15 cellular contexts compared by ENCODE assay signal in the genomic region with DNA sequence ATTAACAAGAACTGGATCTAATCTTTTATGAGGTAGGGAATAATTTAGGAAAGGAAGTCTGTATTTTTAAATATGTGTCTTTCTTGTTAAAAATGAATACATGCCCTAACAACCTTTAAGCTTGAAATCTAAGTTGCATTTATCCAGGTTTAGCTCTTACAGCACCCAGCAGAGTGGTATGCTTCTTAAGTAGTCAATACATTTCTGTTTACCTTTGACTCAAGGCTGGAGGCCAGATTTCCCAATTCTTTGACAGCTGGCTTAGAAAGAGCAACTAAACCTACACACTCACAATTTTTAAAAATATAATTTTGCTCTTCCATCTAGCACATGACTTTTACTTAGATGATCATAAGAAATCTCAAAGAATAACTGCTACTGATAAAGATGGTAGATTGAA.
DNase-seq lines count a peak whose midpoint lies in the region; ATAC-seq and TF ChIP-seq lines count a peak whose summit lies in the region.
"Had no signal": no experiment of that assay in that cellular context is flagged by ENCODE, and none has a peak within 500 bp of the region (broad histone marks: within the 10 kb centered on the region; RNA-seq: fewer than 3 reads in every experiment).

No MANE protein-coding gene starts in this region.

- H3K4me3 ChIP-seq in IMR-90 (ENCODE audit: insufficient read depth, low read depth, low read length) = no peak overlapping the region
- H3K4me3 ChIP-seq in choroid plexus epithelial cell (ENCODE audit: low read depth, low read length) = no peak overlapping the region
- H3K4me3 ChIP-seq in foreskin fibroblast (ENCODE audit: low read depth in 1 of 2, low read length in 2 of 2) = no peak overlapping the region
- H3K4me3 ChIP-seq in neural progenitor cell = no peak overlapping the region
- no peak overlapping the region for H3K4me3 ChIP-seq in uterus
- H3K4me3 ChIP-seq: HAP-1 had no signal

- peaks cover 19% of the 10 kb centered on the region for H3K4me1 Mint-ChIP-seq in neural progenitor cell
- H3K4me1 Mint-ChIP-seq: CD4-positive, alpha-beta memory T cell had no signal

- no peak for ATAC-seq in IMR-90 (ENCODE audit: low read depth)
- no peak for ATAC-seq in Right ventricle myocardium superior (ENCODE audit: poor library complexity)

- H3K79me1 ChIP-seq in IMR-90 (ENCODE audit: low read depth in 1 of 2, low read length in 2 of 2) = no peaks in the 10 kb centered on the region

- H2BK20ac ChIP-seq in IMR-90 (ENCODE audit: low read depth, low read length) = no peak overlapping the region

- H3K9ac ChIP-seq in IMR-90 (ENCODE audit: low read depth, low read length) (no peak overlapping the region), neural progenitor cell (no peak overlapping the region)

- H4K20me1 ChIP-seq in IMR-90 (ENCODE audit: insufficient read depth, low read length) (no peaks in the 10 kb centered on the region), neural progenitor cell (ENCODE audit: low read depth) (no peaks in the 10 kb centered on the region)

- H3K36me3 Mint-ChIP-seq in neural progenitor cell = peaks cover 5% of the 10 kb centered on the region

- H2BK120ac ChIP-seq in IMR-90 (ENCODE audit: low read depth, low read length) = no peak overlapping the region

- no peak overlapping the region for H3K14ac ChIP-seq in IMR-90 (replicated peaks; ENCODE audit: low read depth, low read length)

- no peak overlapping the region for H4K8ac ChIP-seq in IMR-90 (ENCODE audit: low read depth in 2 of 2, low read length in 2 of 2)

- no peaks in the 10 kb centered on the region for H3K9me1 ChIP-seq in IMR-90 (ENCODE audit: insufficient read depth, low read length)

- TF ChIP-seq CTCF in IMR-90 (conservative IDR thresholded peaks at IDR 0.05; ENCODE audit: low read depth, low read length) (no peak), choroid plexus epithelial cell (conservative IDR thresholded peaks at IDR 0.05; ENCODE audit: low read depth, low read length) (no peak), foreskin fibroblast (IDR thresholded peaks at IDR 0.05; ENCODE audit: low read depth, low read length) (no peak), neural progenitor cell (IDR thresholded peaks at IDR 0.05) (no peak), uterus (IDR thresholded peaks at IDR 0.05) (no peak)

- H3K23ac ChIP-seq in IMR-90 (ENCODE audit: low read depth, low read length) = no peak overlapping the region

- no peak overlapping the region for H2AFZ ChIP-seq in IMR-90 (replicated peaks; ENCODE audit: low read length, poor library complexity)
- H2AFZ ChIP-seq in neural progenitor cell (replicated peaks) = no peak overlapping the region

- H3K79me2 ChIP-seq in neural progenitor cell (ENCODE audit: low read depth) = no peaks in the 10 kb centered on the region

- H3F3A ChIP-seq in neural progenitor cell (ENCODE audit: low read depth) = no peaks in the 10 kb centered on the region

- H3K27me3 ChIP-seq in IMR-90 (ENCODE audit: control insufficient read depth, insufficient read depth, low read length) (no peaks in the 10 kb centered on the region), neural progenitor cell (no peaks in the 10 kb centered on the region), uterus (no peaks in the 10 kb centered on the region)

- no peak overlapping the region for H2BK15ac ChIP-seq in IMR-90 (ENCODE audit: low read depth, low read length)

- no peaks in the 10 kb centered on the region for H3K9me3 ChIP-seq in IMR-90 (ENCODE audit: control insufficient read depth, insufficient read depth, low read length)
- H3K9me3 ChIP-seq in neural progenitor cell (ENCODE audit: low read depth) = no peaks in the 10 kb centered on the region
- H3K9me3 ChIP-seq in uterus = no peaks in the 10 kb centered on the region
- H3K9me3 ChIP-seq: HAP-1 had no signal

- H3K4ac ChIP-seq in IMR-90 (ENCODE audit: low read depth, low read length) = no peak overlapping the region

- TF ChIP-seq RAD21 in IMR-90 (IDR thresholded peaks at IDR 0.05; ENCODE audit: low read length) = no peak

- H3K36me3 ChIP-seq in IMR-90 (ENCODE audit: control insufficient read depth, insufficient read depth, low read length) (0 out of 2 replicates have a peak, but pooled peaks cover 2% of the 10 kb centered on the region), neural progenitor cell (no peaks in the 10 kb centered on the region), uterus (no peaks in the 10 kb centered on the region)
- H3K36me3 ChIP-seq: HAP-1 had no signal

- H4K91ac ChIP-seq in IMR-90 (ENCODE audit: insufficient read depth, low read depth, low read length) = no peak overlapping the region

- H3K4me2 ChIP-seq in IMR-90 (ENCODE audit: low read depth, low read length) (no peak overlapping the region), neural progenitor cell (no peak overlapping the region)

- TF ChIP-seq POLR2A in IMR-90 (IDR thresholded peaks at IDR 0.05; ENCODE audit: low read depth, low read length) (no peak), uterus (IDR thresholded peaks at IDR 0.05) (no peak)

- no peak overlapping the region for H2AK5ac ChIP-seq in IMR-90 (ENCODE audit: low read depth, low read length)

- H3K27me3 Mint-ChIP-seq in neural progenitor cell (ENCODE audit: insufficient read depth, low read depth) = peaks cover 4% of the 10 kb centered on the region
- H3K27me3 Mint-ChIP-seq: CD4-positive, alpha-beta memory T cell had no signal

- H3K27ac ChIP-seq in IMR-90 (ENCODE audit: insufficient read depth, low read length) (no peak overlapping the region), neural progenitor cell (no peak overlapping the region), uterus (no peak overlapping the region)

- CTCF ChIA-PET in IMR-90 (lab: Yijun Ruan, JAX) = no interaction called here

- H3K18ac ChIP-seq in IMR-90 (ENCODE audit: low read depth, low read length) = no peak overlapping the region

- no peak overlapping the region for H3K56ac ChIP-seq in IMR-90 (ENCODE audit: extremely low read depth, insufficient read depth, low read length)

- H4K5ac ChIP-seq in IMR-90 (ENCODE audit: low read depth, low read length) = no peak overlapping the region

- no peak overlapping the region for H2AK9ac ChIP-seq in IMR-90 (replicated peaks; ENCODE audit: low read depth, low read length, poor library complexity)

- BruUV-seq in IMR-90 (replicated peaks; lab: Mats Ljungman, UMichigan) = no TSS peak

- H3K4me1 ChIP-seq in IMR-90 (ENCODE audit: control insufficient read depth, insufficient read depth, low read length) (peaks cover 2% of the 10 kb centered on the region; the same call in 1 of the 2 replicates), neural progenitor cell (peaks cover 21% of the 10 kb centered on the region), uterus (no peaks in the 10 kb centered on the region)
- H3K4me1 ChIP-seq: HAP-1 had no signal

- POLR2A ChIA-PET in IMR-90 (lab: Charles Lee; ENCODE audit: unreplicated experiment) = no interaction called here

- no peak overlapping the region for H2BK5ac ChIP-seq in IMR-90 (ENCODE audit: low read depth, low read length, poor library complexity, severe bottlenecking)

- peak overlapping the region; percentile 84 for H3K27ac Mint-ChIP-seq in neural progenitor cell
- H3K27ac Mint-ChIP-seq: CD4-positive, alpha-beta memory T cell had no signal

- in situ Hi-C loops in IMR-90 (cut with MboI; ENCODE audit: low sequenced_read_pairs) = no loop called here

- H3K4me3 Mint-ChIP-seq in neural progenitor cell = no peak overlapping the region
- H3K4me3 Mint-ChIP-seq: CD4-positive, alpha-beta memory T cell had no signal

- intact Hi-C loops in IMR-90 (cut with micrococcal nuclease) = no loop called here
- intact Hi-C loops in uterus (cut with DNase I; ENCODE audit: low total_unique reads) = no loop called here
- intact Hi-C loops in Right ventricle myocardium superior (cut with DNase I) = no loop called here

- dilution Hi-C loops in IMR-90 (cut with HindIII; ENCODE audit: low sequenced_read_pairs, unreplicated experiment) = no loop called here

- DNase-seq in IMR-90 (peak; percentile 29), choroid plexus epithelial cell (ENCODE audit: low read depth) (peak; percentile 56), foreskin fibroblast (peak; percentile 1 to 10), neural progenitor cell (ENCODE audit: low spot score) (no peak), uterus (no peak), DMS114 treated with DMSO at 0.1 percent for 48 hours (lab: John Stamatoyannopoulos, UW; ENCODE audit: unreplicated experiment) (no peak), Right ventricle myocardium superior (no peak)
- DNase-seq: C1 segment of cervical spinal cord; Calu3; CD4-positive, alpha-beta memory T cell; COR-L47; DMS153; DND-41; GOT3 had no signal

- no peaks in the 10 kb centered on the region for H3K9me3 Mint-ChIP-seq in neural progenitor cell

TF ChIP-seq in IMR-90, 13 proteins besides CTCF, POLR2A, EP300 and RAD21:
- TF ChIP-seq CHD1 (IDR thresholded peaks at IDR 0.05; ENCODE audit: low read depth, low read length) (no peak), FOS (IDR thresholded peaks at IDR 0.05; ENCODE audit: low read depth, low read length) (no peak), SMC3 (IDR thresholded peaks at IDR 0.05; ENCODE audit: low read depth, low read length) (no peak), MXI1 (IDR thresholded peaks at IDR 0.05; ENCODE audit: borderline replicate concordance, low read depth, low read length) (no peak)
- TF ChIP-seq, protein P1, sequence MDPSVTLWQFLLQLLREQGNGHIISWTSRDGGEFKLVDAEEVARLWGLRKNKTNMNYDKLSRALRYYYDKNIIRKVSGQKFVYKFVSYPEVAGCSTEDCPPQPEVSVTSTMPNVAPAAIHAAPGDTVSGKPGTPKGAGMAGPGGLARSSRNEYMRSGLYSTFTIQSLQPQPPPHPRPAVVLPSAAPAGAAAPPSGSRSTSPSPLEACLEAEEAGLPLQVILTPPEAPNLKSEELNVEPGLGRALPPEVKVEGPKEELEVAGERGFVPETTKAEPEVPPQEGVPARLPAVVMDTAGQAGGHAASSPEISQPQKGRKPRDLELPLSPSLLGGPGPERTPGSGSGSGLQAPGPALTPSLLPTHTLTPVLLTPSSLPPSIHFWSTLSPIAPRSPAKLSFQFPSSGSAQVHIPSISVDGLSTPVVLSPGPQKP (IDR thresholded peaks at IDR 0.05; ENCODE audit: borderline replicate concordance, low read depth, low read length) = no peak

Comparison
In these comparisons a context has a peak if more than half of its experiments do, and no peak if none do; other contexts are left out.
1. DNase-seq: peak in IMR-90 (single experiment), choroid plexus epithelial cell (single experiment) and foreskin fibroblast (2 of 2); none in neural progenitor cell (single experiment), uterus (0 of 2), DMS114 treated with DMSO at 0.1 percent for 48 hours (single experiment) and Right ventricle myocardium superior (single experiment).